Comparison of ENCODE assay signal across 11 cellular contexts in genomic region chr11:37450613-37451012, GRCh38.
DNase-seq lines count a peak whose midpoint lies in the region; ATAC-seq and TF ChIP-seq lines count a peak whose summit lies in the region.
"Had no signal": no experiment of that assay in that cellular context is flagged by ENCODE, and none has a peak within 500 bp of the region (broad histone marks: within the 10 kb centered on the region; RNA-seq: fewer than 3 reads in every experiment).

No MANE protein-coding gene starts in this region.

- no peak overlapping the region for H3K23ac ChIP-seq in neuronal stem cell (ENCODE audit: low read depth, low read length, poor library complexity)

- H2BK15ac ChIP-seq in neuronal stem cell (ENCODE audit: low read length): no peak overlapping the region

- no peak overlapping the region for H3K4me3 Mint-ChIP-seq in activated T-cell treated with anti-CD3 and anti-CD28 coated beads, Interleukin-2, amount 50 U/mL, for 4 hours
- H3K4me3 Mint-ChIP-seq: activated CD4-positive, alpha-beta T cell treated with anti-CD3 and anti-CD28 coated beads for 36 hours had no signal

- H3K27me3 Mint-ChIP-seq in activated T-cell treated with anti-CD3 and anti-CD28 coated beads, Interleukin-2, amount 50 U/mL, for 4 hours (ENCODE audit: low read depth): no peaks in the 10 kb centered on the region
- H3K27me3 Mint-ChIP-seq: activated CD4-positive, alpha-beta T cell treated with anti-CD3 and anti-CD28 coated beads for 36 hours had no signal

- H2AK5ac ChIP-seq in neuronal stem cell (ENCODE audit: low read depth, low read length): no peak overlapping the region

- no peak overlapping the region for H2BK120ac ChIP-seq in neuronal stem cell (ENCODE audit: low read depth, low read length)

- CTCF ChIA-PET in OCI-LY7 (lab: Charles Lee; ENCODE audit: unreplicated experiment): no interaction called here

- no peak overlapping the region for H2BK5ac ChIP-seq in neuronal stem cell (ENCODE audit: low read length)

- no peak for TF ChIP-seq CTCF in hepatocyte (IDR thresholded peaks at IDR 0.05; ENCODE audit: poor library complexity)
- no peak for TF ChIP-seq CTCF in OCI-LY7 (conservative IDR thresholded peaks at IDR 0.05; ENCODE audit: low read length)
- no peak for TF ChIP-seq CTCF in ascending aorta (IDR thresholded peaks at IDR 0.05)

- 87% methylated on average over 2 of the region's 2 CpGs for WGBS in hepatocyte (ENCODE audit: low lambda C conversion rate, missing lambda C conversion rate)
- WGBS in neuronal stem cell (ENCODE audit: extremely low coverage in 2 of 2, insufficient read length in 2 of 2, insufficient replicate concordance in 1 of 2), 2 donors: no CpG with 5 or more reads among the region's 2 CpGs

- no peaks in the 10 kb centered on the region for H4K20me1 ChIP-seq in hepatocyte (ENCODE audit: insufficient read depth, poor library complexity, severe bottlenecking)
- H4K20me1 ChIP-seq in OCI-LY7 (ENCODE audit: insufficient read depth, low read length): no peaks in the 10 kb centered on the region
- H4K20me1 ChIP-seq: BLaER1 had no signal

- H3K36me3 ChIP-seq in hepatocyte (replicated peaks; ENCODE audit: insufficient read depth, low read depth) (no peaks in the 10 kb centered on the region), OCI-LY7 (ENCODE audit: insufficient read depth, low read length) (no peaks in the 10 kb centered on the region), neuronal stem cell (replicated peaks in 1 of 2; ENCODE audit: control insufficient read depth in 2 of 2, insufficient read depth in 2 of 2, low read length in 2 of 2) (no peaks in the 10 kb centered on the region), ascending aorta (no peaks in the 10 kb centered on the region)
- H3K36me3 ChIP-seq: BLaER1 had no signal

- H3K18ac ChIP-seq in neuronal stem cell (ENCODE audit: low read length): no peak overlapping the region

- H3K79me1 ChIP-seq in neuronal stem cell (ENCODE audit: low read depth, low read length): no peaks in the 10 kb centered on the region

- no peak overlapping the region for H2BK12ac ChIP-seq in neuronal stem cell (ENCODE audit: low read length)

- H3K27ac ChIP-seq in hepatocyte: peak overlapping the region; percentile 32
- no peak overlapping the region for H3K27ac ChIP-seq in OCI-LY7 (ENCODE audit: low read depth, low read length, poor library complexity, severe bottlenecking)
- no peak overlapping the region for H3K27ac ChIP-seq in neuronal stem cell (replicated peaks; ENCODE audit: low read length)
- H3K27ac ChIP-seq in ascending aorta: no peak overlapping the region
- H3K27ac ChIP-seq: BLaER1 had no signal

- DNase-seq in NOMO-1 treated with dmso at 0.1 percent for 144 hours (lab: John Stamatoyannopoulos, UW; ENCODE audit: unreplicated experiment) (peak; percentile 74), hepatocyte (ENCODE audit: low spot score) (no peak), OCI-LY7 (ENCODE audit: low spot score) (no peak), neuronal stem cell (ENCODE audit: low spot score) (no peak), ascending aorta (ENCODE audit: low spot score in 2 of 2) (no peak)
- no peak for DNase-seq in activated T-cell treated with anti-CD3 and anti-CD28 coated beads, Interleukin-2, amount 50 U/mL, for 4 hours
- DNase-seq: activated CD4-positive, alpha-beta T cell treated with anti-CD3 and anti-CD28 coated beads for 36 hours had no signal

- H3K9ac ChIP-seq in neuronal stem cell (ENCODE audit: low read depth, low read length, poor library complexity): no peak overlapping the region
- H3K9ac ChIP-seq: BLaER1 had no signal

- no peak overlapping the region for H3K4me2 ChIP-seq in hepatocyte
- H3K4me2 ChIP-seq in OCI-LY7 (ENCODE audit: low read length): no peak overlapping the region
- H3K4me2 ChIP-seq in neuronal stem cell (ENCODE audit: insufficient read depth, low read length, poor library complexity, severe bottlenecking): no peak overlapping the region
- H3K4me2 ChIP-seq: BLaER1 had no signal

- H3K9me3 ChIP-seq in hepatocyte (ENCODE audit: low read depth): no peaks in the 10 kb centered on the region
- H3K9me3 ChIP-seq in OCI-LY7 (ENCODE audit: low read length): no peaks in the 10 kb centered on the region
- H3K9me3 ChIP-seq in neuronal stem cell (replicated peaks in 1 of 2; ENCODE audit: control insufficient read depth in 2 of 2, insufficient read depth in 1 of 2, low read depth in 1 of 2, low read length in 2 of 2): no peaks in the 10 kb centered on the region
- H3K9me3 ChIP-seq in ascending aorta: no peaks in the 10 kb centered on the region
- H3K9me3 ChIP-seq: BLaER1 had no signal

- no peaks in the 10 kb centered on the region for H3K79me2 ChIP-seq in hepatocyte
- H3K79me2 ChIP-seq in OCI-LY7 (ENCODE audit: insufficient read depth, low read depth, low read length): no peaks in the 10 kb centered on the region

- peaks cover 4% of the 10 kb centered on the region for H3K9me3 Mint-ChIP-seq in activated T-cell treated with anti-CD3 and anti-CD28 coated beads, Interleukin-2, amount 50 U/mL, for 4 hours

- no peaks in the 10 kb centered on the region for H3K9me2 ChIP-seq in hepatocyte (replicated peaks; ENCODE audit: insufficient read depth)
- H3K9me2 ChIP-seq in OCI-LY7 (ENCODE audit: insufficient read depth, low read length): no peaks in the 10 kb centered on the region

- H2AFZ ChIP-seq in hepatocyte (no peak overlapping the region), OCI-LY7 (ENCODE audit: low read length) (no peak overlapping the region), neuronal stem cell (ENCODE audit: low read length) (no peak overlapping the region)

- no TSS peak for BruUV-seq in OCI-LY7 (replicated peaks; lab: Mats Ljungman, UMichigan)

- POLR2A ChIA-PET in OCI-LY7 (lab: Charles Lee): no interaction called here

- H4K8ac ChIP-seq in neuronal stem cell (ENCODE audit: low read depth, low read length): no peak overlapping the region

- ATAC-seq in GM18502 (IDR thresholded peaks at IDR 0.05; ENCODE audit: poor library complexity, unreplicated experiment): peak; percentile 88
- ATAC-seq in HG02885 (IDR thresholded peaks at IDR 0.05; ENCODE audit: poor library complexity, unreplicated experiment): peak; percentile 78
- ATAC-seq in activated T-cell treated with anti-CD3 and anti-CD28 coated beads, Interleukin-2, amount 50 U/mL, for 4 hours: no peak
- ATAC-seq: activated CD4-positive, alpha-beta T cell treated with anti-CD3 and anti-CD28 coated beads for 36 hours; activated naive CD4-positive, alpha-beta T cell treated with anti-CD3 and anti-CD28 coated beads, Interleukin-2, amount 50 U/mL, for 72 hours had no signal

- intact Hi-C loops in OCI-LY7 (cut with micrococcal nuclease; ENCODE audit: unreplicated experiment): no loop called here
- intact Hi-C loops in ascending aorta (cut with DNase I): no loop called here

- no peak overlapping the region for H4K91ac ChIP-seq in neuronal stem cell (ENCODE audit: low read depth, low read length, poor library complexity)

- H3K4me1 ChIP-seq in hepatocyte (ENCODE audit: insufficient read depth): peaks cover 21% of the 10 kb centered on the region
- no peaks in the 10 kb centered on the region for H3K4me1 ChIP-seq in OCI-LY7 (ENCODE audit: insufficient read depth, low read length, poor library complexity, severe bottlenecking)
- H3K4me1 ChIP-seq in neuronal stem cell (ENCODE audit: control insufficient read depth in 2 of 2, insufficient read depth in 1 of 2, low read depth in 1 of 2, low read length in 2 of 2): no peaks in the 10 kb centered on the region
- H3K4me1 ChIP-seq in ascending aorta: no peaks in the 10 kb centered on the region
- H3K4me1 ChIP-seq: BLaER1 had no signal

- H3K27me3 ChIP-seq in hepatocyte (no peaks in the 10 kb centered on the region), neuronal stem cell (ENCODE audit: control insufficient read depth in 3 of 3, insufficient read depth in 3 of 3, low read depth in 1 of 3, low read length in 3 of 3) (no peaks in the 10 kb centered on the region), ascending aorta (no peaks in the 10 kb centered on the region)
- H3K27me3 ChIP-seq: BLaER1 had no signal

- H3K14ac ChIP-seq in neuronal stem cell (ENCODE audit: low read length): no peak overlapping the region

- H3K36me3 Mint-ChIP-seq in activated T-cell treated with anti-CD3 and anti-CD28 coated beads, Interleukin-2, amount 50 U/mL, for 4 hours (ENCODE audit: insufficient read depth): no peaks in the 10 kb centered on the region
- H3K36me3 Mint-ChIP-seq: activated naive CD4-positive, alpha-beta T cell treated with anti-CD3 and anti-CD28 coated beads, Interleukin-2, amount 50 U/mL, for 72 hours had no signal

- H3K4me1 Mint-ChIP-seq in activated T-cell treated with anti-CD3 and anti-CD28 coated beads, Interleukin-2, amount 50 U/mL, for 4 hours (ENCODE audit: low read depth): no peaks in the 10 kb centered on the region
- H3K4me1 Mint-ChIP-seq: activated CD4-positive, alpha-beta T cell treated with anti-CD3 and anti-CD28 coated beads for 36 hours had no signal

- H3K4me3 ChIP-seq in hepatocyte (no peak overlapping the region), OCI-LY7 (ENCODE audit: low read depth, low read length, poor library complexity, severe bottlenecking) (no peak overlapping the region), neuronal stem cell (ENCODE audit: low read length in 2 of 2) (no peak overlapping the region), ascending aorta (no peak overlapping the region)
- H3K4me3 ChIP-seq: BLaER1 had no signal

- H3K4ac ChIP-seq in neuronal stem cell (ENCODE audit: low read length): no peak overlapping the region

Comparison
In these comparisons a context has a peak if more than half of its experiments do, and no peak if none do; other contexts are left out.
1. ATAC-seq: peak in GM18502 (single experiment) and HG02885 (single experiment); none in activated T-cell treated with anti-CD3 and anti-CD28 coated beads, Interleukin-2, amount 50 U/mL, for 4 hours (0 of 2).